In genomic region chr10:71613303-71613777, GRCh38 we compare ENCODE assay signal across 1 cellular context.
TF ChIP-seq lines count a peak whose summit lies in the region.

No MANE protein-coding gene starts in this region.

TF ChIP-seq in K562, 482 proteins besides CTCF, POLR2A, EP300 and RAD21 (continued from another document):
- no peak for TF ChIP-seq SMAD3 (CRISPR knock-in tag; conservative IDR thresholded peaks at IDR 0.05)
- TF ChIP-seq KAT8 (IDR thresholded peaks at IDR 0.05; ENCODE audit: low read depth), result no peak
- no peak for TF ChIP-seq FOXA1 (IDR thresholded peaks at IDR 0.05; ENCODE audit: borderline replicate concordance)
- TF ChIP-seq HNRNPLL (IDR thresholded peaks at IDR 0.05; ENCODE audit: low read depth, low read length, poor library complexity, severe bottlenecking), result no peak
- peak; percentile 55; the same call in 1 of the 2 replicates for TF ChIP-seq DMBX1 (CRISPR knock-in tag; IDR thresholded peaks at IDR 0.05; ENCODE audit: borderline replicate concordance)
- peak; percentile 82 for TF ChIP-seq MAFG (tag; conservative IDR thresholded peaks at IDR 0.05)
- 0 out of 2 replicates have a peak, but pooled peaks have one; percentile 38 for TF ChIP-seq MEF2D (tag; conservative IDR thresholded peaks at IDR 0.05; ENCODE audit: low read depth)
- no peak for TF ChIP-seq SNIP1 (IDR thresholded peaks at IDR 0.05; ENCODE audit: low read depth)
- TF ChIP-seq REST (CRISPR knock-in tag; IDR thresholded peaks at IDR 0.05; ENCODE audit: low read depth), result 0 out of 2 replicates have a peak, but pooled peaks have one; percentile 30
- no peak for TF ChIP-seq ZNF134 (CRISPR knock-in tag; conservative IDR thresholded peaks at IDR 0.05)
- no peak; the same call in 1 of the 2 replicates for TF ChIP-seq L3MBTL2 (IDR thresholded peaks at IDR 0.05)
- TF ChIP-seq HINFP (tag; conservative IDR thresholded peaks at IDR 0.05; ENCODE audit: low read depth), result no peak
- peak; percentile 57 to 58; a peak in 1 of 4 replicates for TF ChIP-seq MAZ (CRISPR knock-in tag; conservative IDR thresholded peaks at IDR 0.05 in 1 of 2, IDR thresholded peaks at IDR 0.05 in 1 of 2)
- TF ChIP-seq BRF2 (IDR thresholded peaks at IDR 0.05; ENCODE audit: borderline replicate concordance, insufficient read depth, insufficient read length), result no peak
- TF ChIP-seq RBM14 (IDR thresholded peaks at IDR 0.05; ENCODE audit: borderline replicate concordance, insufficient read depth, low read depth, low read length), result no peak
- TF ChIP-seq HDAC2 (IDR thresholded peaks at IDR 0.05), result peak; percentile 11; the same call in 1 of the 2 replicates
- no peak; a peak in 1 of 4 replicates for TF ChIP-seq NRF1 (conservative IDR thresholded peaks at IDR 0.05 in 1 of 2, IDR thresholded peaks at IDR 0.05 in 1 of 2)
- TF ChIP-seq ARID1B (IDR thresholded peaks at IDR 0.05), result no peak; the same call in 1 of the 2 replicates
- peak; percentile 71 for TF ChIP-seq MAFF (IDR thresholded peaks at IDR 0.05; ENCODE audit: low read length)
- peak; percentile 76; the same call in 1 of the 2 replicates for TF ChIP-seq JUND (IDR thresholded peaks at IDR 0.05; ENCODE audit: borderline replicate concordance, low read depth, low read length)
- TF ChIP-seq JUND (tag; IDR thresholded peaks at IDR 0.05; ENCODE audit: borderline replicate concordance, low read depth, low read length), result peak; percentile 74; the same call in 2 of the 3 replicates
- peak; percentile 73 for TF ChIP-seq ATF3 (IDR thresholded peaks at IDR 0.05)
- TF ChIP-seq ATF3 (CRISPR knock-in tag; conservative IDR thresholded peaks at IDR 0.05), result no peak
- TF ChIP-seq ZBTB17 (CRISPR knock-in tag; IDR thresholded peaks at IDR 0.05), result peak; percentile 73; the same call in 1 of the 2 replicates
- peak; percentile 40; the same call in 1 of the 2 replicates for TF ChIP-seq CTBP1 (IDR thresholded peaks at IDR 0.05; ENCODE audit: borderline replicate concordance)
- TF ChIP-seq NR4A1 (CRISPR knock-in tag; IDR thresholded peaks at IDR 0.05), result no peak
- 0 out of 2 replicates have a peak, but pooled peaks have one; percentile 65 for TF ChIP-seq NR4A1 (tag; IDR thresholded peaks at IDR 0.05)
- no peak for TF ChIP-seq DIDO1 (tag; IDR thresholded peaks at IDR 0.05; ENCODE audit: low read depth)
- no peak for TF ChIP-seq NCOA6 (IDR thresholded peaks at IDR 0.05)
